ENCODE assay signal across 14 cellular contexts in the genomic region with DNA sequence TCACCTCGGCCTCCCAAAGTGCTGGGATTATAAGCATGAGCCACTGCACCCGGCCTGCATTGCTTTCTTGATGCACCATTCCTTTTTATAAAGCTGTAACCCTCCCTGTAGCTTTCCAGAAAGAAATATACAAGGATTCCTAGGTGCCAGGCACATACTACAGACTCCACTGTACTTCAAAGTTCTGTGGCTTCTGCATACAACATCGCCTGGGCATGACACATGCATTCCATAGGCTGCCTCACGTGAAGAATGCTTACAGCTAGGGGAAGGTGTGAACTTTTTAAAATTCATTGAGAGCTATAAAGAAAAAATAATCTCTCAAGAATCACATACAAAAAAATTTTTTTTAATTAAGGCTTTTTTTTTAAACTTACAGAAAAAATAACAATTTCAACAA. TPM values are rescaled to one million over a fixed set of nuclear protein-coding genes. Genes with fewer than 3 reads are reported as not detected.
DNase-seq lines count a peak whose midpoint lies in the region; ATAC-seq and TF ChIP-seq lines count a peak whose summit lies in the region.
"Had no signal": no experiment of that assay in that cellular context is flagged by ENCODE, and none has a peak within 500 bp of the region (broad histone marks: within the 10 kb centered on the region; RNA-seq: fewer than 3 reads in every experiment).

No MANE protein-coding gene starts in this region.

- no peaks in the 10 kb centered on the region for H4K20me1 ChIP-seq in GM23248 (ENCODE audit: insufficient read depth)
- H4K20me1 ChIP-seq in osteoblast (ENCODE audit: insufficient read depth, low read length), result no peaks in the 10 kb centered on the region

- TF ChIP-seq POLR2A in testis (IDR thresholded peaks at IDR 0.05), result no peak

- DNase-seq in GM23248 (peak; percentile 72), NCI-H226 (peak; percentile 70), brain microvascular endothelial cell (no peak), osteoblast (ENCODE audit: insufficient read length, low spot score, missing footprints) (no peak), left colon (no peak), caudate nucleus (lab: John Stamatoyannopoulos, UW) (no peak), testis (no peak)
- no peak for DNase-seq in stimulated activated CD4-positive, alpha-beta T cell treated with anti-CD3 and anti-CD28 coated beads, Interleukin-2, amount 100 ng/mL, for 24 hours
- DNase-seq: Calu3; CD4-positive, CD25-positive, alpha-beta regulatory T cell; GOT3; NCI-H1694; NCI-H2107; NCI-H446 treated with DMSO at 0.1 percent for 48 hours had no signal

- H3K79me2 ChIP-seq in GM23248 (ENCODE audit: insufficient read depth), result peaks cover 98% of the 10 kb centered on the region
- H3K79me2 ChIP-seq in osteoblast (ENCODE audit: insufficient read depth, low read length), result peaks cover 87% of the 10 kb centered on the region

- TF ChIP-seq CTCF in brain microvascular endothelial cell (IDR thresholded peaks at IDR 0.05; ENCODE audit: low read depth, low read length, missing control alignments) (no peak), osteoblast (IDR thresholded peaks at IDR 0.05; ENCODE audit: extremely low read depth, low read depth, low read length) (no peak), testis (IDR thresholded peaks at IDR 0.05) (no peak)

- H3K9me2 ChIP-seq in GM23248 (ENCODE audit: insufficient read depth), result no peaks in the 10 kb centered on the region

- no peak overlapping the region for H3K4me3 ChIP-seq in GM23248
- H3K4me3 ChIP-seq in brain microvascular endothelial cell (ENCODE audit: low read depth, low read length), result no peak overlapping the region
- H3K4me3 ChIP-seq in osteoblast (ENCODE audit: insufficient read depth, low read length), result no peak overlapping the region
- no peak overlapping the region for H3K4me3 ChIP-seq in testis

- H3K36me3 ChIP-seq in GM23248 (ENCODE audit: low read depth) (peaks cover 17% of the 10 kb centered on the region), brain microvascular endothelial cell (replicated peaks) (peaks cover 32% of the 10 kb centered on the region), osteoblast (ENCODE audit: insufficient read depth, low read length) (peaks cover 28% of the 10 kb centered on the region), testis (ENCODE audit: low read depth, missing control alignments) (no peaks in the 10 kb centered on the region)

- H2AFZ ChIP-seq in GM23248, result no peak overlapping the region
- no peak overlapping the region for H2AFZ ChIP-seq in osteoblast (ENCODE audit: low read length)

- H3K9me3 ChIP-seq in GM23248 (ENCODE audit: low read depth) (no peaks in the 10 kb centered on the region), osteoblast (ENCODE audit: low read depth, low read length) (no peaks in the 10 kb centered on the region), testis (no peaks in the 10 kb centered on the region)

- H3K27ac ChIP-seq in GM23248, result peak overlapping the region; percentile 42
- H3K27ac ChIP-seq in brain microvascular endothelial cell, result peak overlapping the region; percentile 32
- peak overlapping the region; percentile 32 for H3K27ac ChIP-seq in osteoblast (ENCODE audit: low read depth, low read length)
- no peak overlapping the region for H3K27ac ChIP-seq in caudate nucleus (ENCODE audit: low read depth, low read length)
- no peak overlapping the region for H3K27ac ChIP-seq in testis

- intact Hi-C loops in left colon (cut with DNase I, micrococcal nuclease), result no loop called here
- intact Hi-C loops in testis (cut with DNase I; ENCODE audit: low total_unique reads), result no loop called here

- no peak overlapping the region for H3K9ac ChIP-seq in GM23248

- in situ Hi-C loops in GM23248 (cut with MboI), result no loop called here
- in situ Hi-C loops in brain microvascular endothelial cell (cut with HindIII; ENCODE audit: low pct_ligation_motif_present, low sequenced_read_pairs), result no loop called here

- WGBS in GM23248 (ENCODE audit: low coverage in 1 of 2, low lambda C conversion rate in 2 of 2, missing lambda C conversion rate in 2 of 2), 2 experiments, result 53% methylated on average over 4 of the region's 4 CpGs
- 92 to 94% methylated on average over 4 of the region's 4 CpGs for WGBS in testis, 2 donors

- H3F3A ChIP-seq in GM23248 (ENCODE audit: insufficient read depth), result peaks cover 82% of the 10 kb centered on the region

- H3K4me2 ChIP-seq in GM23248 (ENCODE audit: unreplicated experiment), result no peak overlapping the region
- H3K4me2 ChIP-seq in osteoblast (ENCODE audit: insufficient read depth, low read length), result no peak overlapping the region

- H3K4me1 ChIP-seq in GM23248 (ENCODE audit: insufficient read depth) (peaks cover 46% of the 10 kb centered on the region), osteoblast (ENCODE audit: insufficient read depth, low read length) (peaks cover 40% of the 10 kb centered on the region), testis (peaks cover 13% of the 10 kb centered on the region)

- ATAC-seq in left colon, result no peak

- H3K27me3 ChIP-seq in GM23248 (replicated peaks; ENCODE audit: insufficient read depth) (no peaks in the 10 kb centered on the region), brain microvascular endothelial cell (replicated peaks) (no peaks in the 10 kb centered on the region), osteoblast (ENCODE audit: insufficient read depth, low read length) (no peaks in the 10 kb centered on the region), testis (no peaks in the 10 kb centered on the region)

RNA-seq across cellular contexts. Expression of a gene that starts 50.2 kb away (rescaled TPM):
- 174 and 182 TPM in 2 replicates for total RNA-seq in GM23248 (2014; rRNA removed; shearing (Covaris generic))
- polyA plus RNA-seq in GM23248 (2016; fragmentation: Nextera tagmentation; extraction: Ambion mirVana) (141 and 145 TPM in 2 replicates), testis (ENCODE audit: insufficient read depth, low read depth, low replicate concordance) (34.7 TPM)
- total RNA-seq in osteoblast (129 and 155 TPM in 2 replicates), left colon (10 to 100 TPM; 15.3 to 23.7 TPM), testis (10 to 100 TPM; 21.1 to 26.1 TPM)

Comparison
In these comparisons a context has a peak if more than half of its experiments do, and no peak if none do; other contexts are left out.
1. DNase-seq: peak in GM23248 (single experiment) and NCI-H226 (single experiment); none in brain microvascular endothelial cell (single experiment), osteoblast (single experiment), left colon (0 of 2), stimulated activated CD4-positive, alpha-beta T cell treated with anti-CD3 and anti-CD28 coated beads, Interleukin-2, amount 100 ng/mL, for 24 hours (0 of 2), caudate nucleus (0 of 61) and testis (single experiment).
2. H3K27ac ChIP-seq: peak in GM23248 (single experiment), brain microvascular endothelial cell (single experiment) and osteoblast (single experiment); none in caudate nucleus (single experiment) and testis (0 of 2).